ENCODE assay signal across 10 cellular contexts in genomic region chr20:8361008-8361652, GRCh38.
DNase-seq lines count a peak whose midpoint lies in the region; ATAC-seq, FAIRE-seq and TF ChIP-seq lines count a peak whose summit lies in the region.
"Had no signal": no experiment of that assay in that cellular context is flagged by ENCODE, and none has a peak within 500 bp of the region (broad histone marks: within the 10 kb centered on the region; RNA-seq: fewer than 3 reads in every experiment).

No MANE protein-coding gene starts in this region.

- POLR2A ChIA-PET in H1 (lab: Charles Lee; ENCODE audit: partially characterized antibody) = interaction anchor here (1.3 kb wide), 1 partner anchor 16 kb away, joined by 3 read pairs; no protein-coding TSS in a partner anchor

- H3K27ac ChIP-seq in H1 (ENCODE audit: low read depth, low read length) = no peak overlapping the region

- WGBS in H1 (ENCODE audit: extremely low coverage in 1 of 2, insufficient coverage in 1 of 2, insufficient read length in 1 of 2, insufficient replicate concordance in 2 of 2, low coverage in 1 of 2, low lambda C conversion rate in 2 of 2, missing lambda C conversion rate in 1 of 2), 2 experiments = 87% methylated on average over 5 of the region's 5 CpGs; no CpG with 5 or more reads in 1 of the 2 experiments

- H2BK12ac ChIP-seq in H1 (ENCODE audit: low read depth, low read length) = no peak overlapping the region

- no peaks in the 10 kb centered on the region for H3K23me2 ChIP-seq in H1 (ENCODE audit: low read depth, low read length)

- TF ChIP-seq RAD21 in H1 (IDR thresholded peaks at IDR 0.05 in 1 of 2, conservative IDR thresholded peaks at IDR 0.05 in 1 of 2; ENCODE audit: low read depth in 2 of 2, low read length in 2 of 2) = peak; percentile 20 to 28; a peak in 3 of 4 replicates

- H2AFZ ChIP-seq in H1 (ENCODE audit: low read length) = no peak overlapping the region

- no peak overlapping the region for H3K18ac ChIP-seq in H1 (ENCODE audit: extremely low read depth, low read length)

- no peak overlapping the region for H3K56ac ChIP-seq in H1 (replicated peaks; ENCODE audit: insufficient read length, low read depth, low read length)

- no peak overlapping the region for H4K91ac ChIP-seq in H1 (replicated peaks; ENCODE audit: insufficient read length, low read length)

- TF ChIP-seq EP300 in H1 (IDR thresholded peaks at IDR 0.05; ENCODE audit: borderline replicate concordance in 1 of 2, low read depth in 2 of 2, low read length in 2 of 2) = no peak

- no peak overlapping the region for H2AK5ac ChIP-seq in H1 (ENCODE audit: low read depth, low read length)

- TF ChIP-seq POLR2A in H1 (IDR thresholded peaks at IDR 0.05; ENCODE audit: control extremely low read depth in 1 of 2, low read depth in 2 of 2, low read length in 2 of 2) = no peak

- H3K23ac ChIP-seq in H1 (ENCODE audit: insufficient read length) = no peak overlapping the region

- no peak overlapping the region for H2BK5ac ChIP-seq in H1 (ENCODE audit: low read depth, low read length)

- no peaks in the 10 kb centered on the region for H3K79me2 ChIP-seq in H1 (ENCODE audit: control insufficient read depth in 1 of 2, insufficient read depth in 2 of 2, low read length in 2 of 2)

- DNase-seq in activated naive CD4-positive, alpha-beta T cell treated with Interleukin-2 at 50 U/mL for 16 hours = peak; percentile 12
- DNase-seq in activated naive CD4-positive, alpha-beta T cell (lab: John Stamatoyannopoulos, UW) = no peak
- DNase-seq in H1 (ENCODE audit: low read depth in 1 of 2, low spot score in 2 of 2) (no peak), HUDEP-2 (lab: John Stamatoyannopoulos, UW; ENCODE audit: unreplicated experiment in 76 of 76) (no peak), NCI-H1417 treated with DMSO at 0.1 percent for 48 hours (lab: John Stamatoyannopoulos, UW) (no peak), cortex of kidney (lab: John Stamatoyannopoulos, UW) (no peak)
- DNase-seq: activated CD8-positive, alpha-beta memory T cell treated with anti-CD3 and anti-CD28 coated beads, Interleukin-2, amount 50 U/mL, for 48 hours; hippocampal formation had no signal

- TF ChIP-seq CTCF in H1 (IDR thresholded peaks at IDR 0.05; ENCODE audit: control extremely low read depth in 1 of 3, insufficient read depth in 1 of 3, low read depth in 1 of 3, low read length in 3 of 3) = peak in 1 of 3 experiments; percentile 7; a peak in 1 of 4 replicates

- H2BK120ac ChIP-seq in H1 (replicated peaks; ENCODE audit: low read depth, low read length) = no peak overlapping the region

- no peak overlapping the region for H4K5ac ChIP-seq in H1 (ENCODE audit: insufficient read length, low read depth, low read length)

- no peak overlapping the region for H3K14ac ChIP-seq in H1 (ENCODE audit: insufficient read length)

- H3K9ac ChIP-seq in H1 (replicated peaks in 1 of 4; ENCODE audit: extremely low read depth in 1 of 4, low read depth in 3 of 4, low read length in 3 of 4) (no peak overlapping the region), skeletal muscle satellite cell (ENCODE audit: low read depth, low read length) (peak overlapping the region; percentile 40)

- H2BK15ac ChIP-seq in H1 (ENCODE audit: low read length) = no peak overlapping the region

- H3K4me1 ChIP-seq in H1 (replicated peaks in 1 of 4; ENCODE audit: control insufficient read depth in 3 of 4, insufficient read depth in 4 of 4, low read length in 3 of 4) = peaks cover 0 to 7% (median 1%) of the 10 kb centered on the region in 4 experiments; a peak in 3 of 7 replicates
- peaks cover 7% of the 10 kb centered on the region for H3K4me1 ChIP-seq in skeletal muscle satellite cell (ENCODE audit: control insufficient read depth, insufficient read depth, low read length)

- no peak overlapping the region for H3K4me2 ChIP-seq in H1 (ENCODE audit: insufficient read depth in 1 of 2, low read depth in 2 of 2, low read length in 2 of 2)
- H3K4me2 ChIP-seq in skeletal muscle satellite cell (ENCODE audit: low read length) = peak overlapping the region; percentile 27

- H3K79me1 ChIP-seq in H1 (ENCODE audit: low read depth, low read length) = no peaks in the 10 kb centered on the region

- H2BK20ac ChIP-seq in H1 (ENCODE audit: low read length) = no peak overlapping the region

- H3K36me3 ChIP-seq in H1 (ENCODE audit: control insufficient read depth in 2 of 4, insufficient read depth in 4 of 4, low read length in 3 of 4) = no peaks in the 10 kb centered on the region; a peak in 1 of 8 replicates
- H3K36me3 ChIP-seq in skeletal muscle satellite cell (ENCODE audit: insufficient read depth, low read length) = no peaks in the 10 kb centered on the region

- H3K9me3 ChIP-seq in H1 (ENCODE audit: insufficient read depth in 2 of 2, low read depth in 1 of 2, low read length in 1 of 2) = no peaks in the 10 kb centered on the region
- no peaks in the 10 kb centered on the region for H3K9me3 ChIP-seq in skeletal muscle satellite cell (replicated peaks; ENCODE audit: low read length)

- no peak for FAIRE-seq in H1 (lab: Jason Lieb, UNC)

- peak; percentile 74 for ATAC-seq in HG03378 (IDR thresholded peaks at IDR 0.05; ENCODE audit: unreplicated experiment)

- H3K27me3 ChIP-seq in H1 (replicated peaks in 1 of 4; ENCODE audit: control insufficient read depth in 3 of 4, extremely low read depth in 1 of 4, insufficient read depth in 3 of 4, low read length in 3 of 4) (no peaks in the 10 kb centered on the region), skeletal muscle satellite cell (ENCODE audit: control insufficient read depth, insufficient read depth, low read length) (no peaks in the 10 kb centered on the region)

- H3K4ac ChIP-seq in H1 (replicated peaks; ENCODE audit: insufficient read length, low read depth, low read length) = no peak overlapping the region

- CTCF ChIA-PET in H1 (lab: Charles Lee; ENCODE audit: partially characterized antibody) = interaction anchor here (1.2 to 1.5 kb wide), 4 partner anchors 11 to 359 kb away, joined by 3 to 4 read pairs (median 4); no protein-coding TSS in a partner anchor

- H4K20me1 ChIP-seq in H1 (replicated peaks in 1 of 2; ENCODE audit: control insufficient read depth in 1 of 2, insufficient read depth in 2 of 2, low read length in 2 of 2) = no peaks in the 10 kb centered on the region

- H3K4me3 ChIP-seq in H1 (ENCODE audit: extremely low read depth in 1 of 4, insufficient read depth in 2 of 4, low read depth in 3 of 4, low read length in 4 of 4) (no peak overlapping the region), skeletal muscle satellite cell (ENCODE audit: low read length) (no peak overlapping the region)

- H4K8ac ChIP-seq in H1 (ENCODE audit: extremely low read depth, insufficient read depth, low read length) = no peak overlapping the region

TF ChIP-seq in H1, 55 proteins besides CTCF, POLR2A, EP300 and RAD21 (continues in another document):
- no peak for TF ChIP-seq SP2 (IDR thresholded peaks at IDR 0.05; ENCODE audit: low read length)
